ENCODE assay signal across 1 cellular context in the genomic region with DNA sequence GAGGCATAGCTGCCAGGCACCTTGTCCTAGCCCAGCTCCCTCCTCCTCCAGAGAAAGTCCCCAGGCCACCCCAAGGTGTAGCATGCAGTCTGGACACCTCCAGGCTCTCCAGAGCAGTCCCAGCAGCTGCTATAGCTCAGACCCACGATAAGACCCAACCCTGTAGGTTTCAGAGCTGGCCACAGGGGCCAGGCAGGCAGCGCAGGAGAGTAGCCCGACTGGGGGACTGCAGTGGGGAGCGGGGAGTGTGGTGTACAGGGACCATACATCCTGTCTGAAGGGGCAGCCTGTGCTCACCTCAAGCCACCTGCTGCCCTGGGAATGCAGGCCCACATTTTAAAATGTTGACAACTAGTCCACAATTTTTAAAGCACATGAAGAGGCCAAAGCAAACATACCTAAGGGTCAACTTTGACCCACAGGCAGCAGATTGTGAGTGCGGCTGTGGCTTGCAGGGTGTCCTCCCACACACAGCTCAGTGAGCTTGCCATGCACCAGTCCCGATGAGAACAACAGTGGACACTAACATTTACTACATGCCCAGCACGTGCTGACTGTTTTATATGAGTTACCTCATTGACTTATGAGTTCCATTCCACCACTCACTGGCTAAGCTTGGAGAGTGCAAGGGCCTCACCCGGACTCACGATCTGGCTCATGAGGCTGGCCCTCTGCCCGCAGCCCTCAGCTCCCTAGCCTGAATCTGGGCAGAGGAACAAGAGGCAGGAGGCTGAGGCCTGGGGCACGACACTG.
TF ChIP-seq lines count a peak whose summit lies in the region.

No MANE protein-coding gene starts in this region.

TF ChIP-seq in HepG2, 621 proteins besides CTCF, POLR2A, EP300 and RAD21 (continued from another document and continues in another):
- TF ChIP-seq, protein P1, sequence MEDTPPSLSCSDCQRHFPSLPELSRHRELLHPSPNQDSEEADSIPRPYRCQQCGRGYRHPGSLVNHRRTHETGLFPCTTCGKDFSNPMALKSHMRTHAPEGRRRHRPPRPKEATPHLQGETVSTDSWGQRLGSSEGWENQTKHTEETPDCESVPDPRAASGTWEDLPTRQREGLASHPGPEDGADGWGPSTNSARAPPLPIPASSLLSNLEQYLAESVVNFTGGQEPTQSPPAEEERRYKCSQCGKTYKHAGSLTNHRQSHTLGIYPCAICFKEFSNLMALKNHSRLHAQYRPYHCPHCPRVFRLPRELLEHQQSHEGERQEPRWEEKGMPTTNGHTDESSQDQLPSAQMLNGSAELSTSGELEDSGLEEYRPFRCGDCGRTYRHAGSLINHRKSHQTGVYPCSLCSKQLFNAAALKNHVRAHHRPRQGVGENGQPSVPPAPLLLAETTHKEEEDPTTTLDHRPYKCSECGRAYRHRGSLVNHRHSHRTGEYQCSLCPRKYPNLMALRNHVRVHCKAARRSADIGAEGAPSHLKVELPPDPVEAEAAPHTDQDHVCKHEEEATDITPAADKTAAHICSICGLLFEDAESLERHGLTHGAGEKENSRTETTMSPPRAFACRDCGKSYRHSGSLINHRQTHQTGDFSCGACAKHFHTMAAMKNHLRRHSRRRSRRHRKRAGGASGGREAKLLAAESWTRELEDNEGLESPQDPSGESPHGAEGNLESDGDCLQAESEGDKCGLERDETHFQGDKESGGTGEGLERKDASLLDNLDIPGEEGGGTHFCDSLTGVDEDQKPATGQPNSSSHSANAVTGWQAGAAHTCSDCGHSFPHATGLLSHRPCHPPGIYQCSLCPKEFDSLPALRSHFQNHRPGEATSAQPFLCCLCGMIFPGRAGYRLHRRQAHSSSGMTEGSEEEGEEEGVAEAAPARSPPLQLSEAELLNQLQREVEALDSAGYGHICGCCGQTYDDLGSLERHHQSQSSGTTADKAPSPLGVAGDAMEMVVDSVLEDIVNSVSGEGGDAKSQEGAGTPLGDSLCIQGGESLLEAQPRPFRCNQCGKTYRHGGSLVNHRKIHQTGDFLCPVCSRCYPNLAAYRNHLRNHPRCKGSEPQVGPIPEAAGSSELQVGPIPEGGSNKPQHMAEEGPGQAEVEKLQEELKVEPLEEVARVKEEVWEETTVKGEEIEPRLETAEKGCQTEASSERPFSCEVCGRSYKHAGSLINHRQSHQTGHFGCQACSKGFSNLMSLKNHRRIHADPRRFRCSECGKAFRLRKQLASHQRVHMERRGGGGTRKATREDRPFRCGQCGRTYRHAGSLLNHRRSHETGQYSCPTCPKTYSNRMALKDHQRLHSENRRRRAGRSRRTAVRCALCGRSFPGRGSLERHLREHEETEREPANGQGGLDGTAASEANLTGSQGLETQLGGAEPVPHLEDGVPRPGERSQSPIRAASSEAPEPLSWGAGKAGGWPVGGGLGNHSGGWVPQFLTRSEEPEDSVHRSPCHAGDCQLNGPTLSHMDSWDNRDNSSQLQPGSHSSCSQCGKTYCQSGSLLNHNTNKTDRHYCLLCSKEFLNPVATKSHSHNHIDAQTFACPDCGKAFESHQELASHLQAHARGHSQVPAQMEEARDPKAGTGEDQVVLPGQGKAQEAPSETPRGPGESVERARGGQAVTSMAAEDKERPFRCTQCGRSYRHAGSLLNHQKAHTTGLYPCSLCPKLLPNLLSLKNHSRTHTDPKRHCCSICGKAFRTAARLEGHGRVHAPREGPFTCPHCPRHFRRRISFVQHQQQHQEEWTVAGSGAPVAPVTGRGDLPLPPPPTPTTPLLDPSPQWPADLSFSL (CRISPR knock-in tag; IDR thresholded peaks at IDR 0.05): peak; percentile 71
- TF ChIP-seq ZNF207 (IDR thresholded peaks at IDR 0.05; ENCODE audit: borderline replicate concordance) (no peak), REL (CRISPR knock-in tag; conservative IDR thresholded peaks at IDR 0.05) (no peak), ZNF749 (CRISPR knock-in tag; IDR thresholded peaks at IDR 0.05; ENCODE audit: borderline replicate concordance) (no peak), ONECUT2 (CRISPR knock-in tag; IDR thresholded peaks at IDR 0.05) (0 out of 2 replicates have a peak, but pooled peaks have one; percentile 12), ZSCAN22 (CRISPR knock-in tag; IDR thresholded peaks at IDR 0.05) (no peak), SRF (IDR thresholded peaks at IDR 0.05; ENCODE audit: low read depth, low read length) (no peak), ZNF562 (CRISPR knock-in tag; IDR thresholded peaks at IDR 0.05; ENCODE audit: borderline replicate concordance) (no peak), FOXJ3 (CRISPR knock-in tag; IDR thresholded peaks at IDR 0.05; ENCODE audit: borderline replicate concordance) (no peak), RFXAP (CRISPR knock-in tag; IDR thresholded peaks at IDR 0.05; ENCODE audit: borderline replicate concordance) (0 out of 2 replicates have a peak, but pooled peaks have one; percentile 18), ZNF17 (CRISPR knock-in tag; IDR thresholded peaks at IDR 0.05) (no peak), ZNF501 (CRISPR knock-in tag; IDR thresholded peaks at IDR 0.05) (no peak), GATA4 (IDR thresholded peaks at IDR 0.05; ENCODE audit: borderline replicate concordance, low read depth) (no peak), EHMT2 (IDR thresholded peaks at IDR 0.05; ENCODE audit: borderline replicate concordance, low read depth, low read length) (no peak), RCOR2 (CRISPR knock-in tag; IDR thresholded peaks at IDR 0.05) (no peak), TAF15 (IDR thresholded peaks at IDR 0.05; ENCODE audit: low read depth, low read length, poor library complexity, severe bottlenecking) (no peak), NFRKB (IDR thresholded peaks at IDR 0.05) (no peak), ZNF746 (CRISPR knock-in tag; IDR thresholded peaks at IDR 0.05) (no peak; the same call in 1 of the 2 replicates), RXRB (CRISPR knock-in tag; IDR thresholded peaks at IDR 0.05; ENCODE audit: borderline replicate concordance) (peak; percentile 91), TOPORS (CRISPR knock-in tag; IDR thresholded peaks at IDR 0.05) (no peak), ATF1 (CRISPR knock-in tag; IDR thresholded peaks at IDR 0.05) (no peak), ZNF292 (CRISPR knock-in tag; IDR thresholded peaks at IDR 0.05; ENCODE audit: borderline replicate concordance, low read depth) (peak; percentile 47; the same call in 1 of the 2 replicates), SP140L (CRISPR knock-in tag; IDR thresholded peaks at IDR 0.05; ENCODE audit: borderline replicate concordance) (no peak), SP4 (CRISPR knock-in tag; IDR thresholded peaks at IDR 0.05) (no peak), MLLT10 (CRISPR knock-in tag; IDR thresholded peaks at IDR 0.05) (no peak)
- TF ChIP-seq, protein P2, sequence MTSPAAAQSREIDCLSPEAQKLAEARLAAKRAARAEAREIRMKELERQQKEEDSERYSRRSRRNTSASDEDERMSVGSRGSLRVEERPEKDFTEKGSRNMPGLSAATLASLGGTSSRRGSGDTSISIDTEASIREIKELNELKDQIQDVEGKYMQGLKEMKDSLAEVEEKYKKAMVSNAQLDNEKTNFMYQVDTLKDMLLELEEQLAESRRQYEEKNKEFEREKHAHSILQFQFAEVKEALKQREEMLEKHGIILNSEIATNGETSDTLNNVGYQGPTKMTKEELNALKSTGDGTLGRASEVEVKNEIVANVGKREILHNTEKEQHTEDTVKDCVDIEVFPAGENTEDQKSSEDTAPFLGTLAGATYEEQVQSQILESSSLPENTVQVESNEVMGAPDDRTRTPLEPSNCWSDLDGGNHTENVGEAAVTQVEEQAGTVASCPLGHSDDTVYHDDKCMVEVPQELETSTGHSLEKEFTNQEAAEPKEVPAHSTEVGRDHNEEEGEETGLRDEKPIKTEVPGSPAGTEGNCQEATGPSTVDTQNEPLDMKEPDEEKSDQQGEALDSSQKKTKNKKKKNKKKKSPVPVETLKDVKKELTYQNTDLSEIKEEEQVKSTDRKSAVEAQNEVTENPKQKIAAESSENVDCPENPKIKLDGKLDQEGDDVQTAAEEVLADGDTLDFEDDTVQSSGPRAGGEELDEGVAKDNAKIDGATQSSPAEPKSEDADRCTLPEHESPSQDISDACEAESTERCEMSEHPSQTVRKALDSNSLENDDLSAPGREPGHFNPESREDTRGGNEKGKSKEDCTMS (CRISPR knock-in tag; conservative IDR thresholded peaks at IDR 0.05): no peak
- TF ChIP-seq, protein P3, sequence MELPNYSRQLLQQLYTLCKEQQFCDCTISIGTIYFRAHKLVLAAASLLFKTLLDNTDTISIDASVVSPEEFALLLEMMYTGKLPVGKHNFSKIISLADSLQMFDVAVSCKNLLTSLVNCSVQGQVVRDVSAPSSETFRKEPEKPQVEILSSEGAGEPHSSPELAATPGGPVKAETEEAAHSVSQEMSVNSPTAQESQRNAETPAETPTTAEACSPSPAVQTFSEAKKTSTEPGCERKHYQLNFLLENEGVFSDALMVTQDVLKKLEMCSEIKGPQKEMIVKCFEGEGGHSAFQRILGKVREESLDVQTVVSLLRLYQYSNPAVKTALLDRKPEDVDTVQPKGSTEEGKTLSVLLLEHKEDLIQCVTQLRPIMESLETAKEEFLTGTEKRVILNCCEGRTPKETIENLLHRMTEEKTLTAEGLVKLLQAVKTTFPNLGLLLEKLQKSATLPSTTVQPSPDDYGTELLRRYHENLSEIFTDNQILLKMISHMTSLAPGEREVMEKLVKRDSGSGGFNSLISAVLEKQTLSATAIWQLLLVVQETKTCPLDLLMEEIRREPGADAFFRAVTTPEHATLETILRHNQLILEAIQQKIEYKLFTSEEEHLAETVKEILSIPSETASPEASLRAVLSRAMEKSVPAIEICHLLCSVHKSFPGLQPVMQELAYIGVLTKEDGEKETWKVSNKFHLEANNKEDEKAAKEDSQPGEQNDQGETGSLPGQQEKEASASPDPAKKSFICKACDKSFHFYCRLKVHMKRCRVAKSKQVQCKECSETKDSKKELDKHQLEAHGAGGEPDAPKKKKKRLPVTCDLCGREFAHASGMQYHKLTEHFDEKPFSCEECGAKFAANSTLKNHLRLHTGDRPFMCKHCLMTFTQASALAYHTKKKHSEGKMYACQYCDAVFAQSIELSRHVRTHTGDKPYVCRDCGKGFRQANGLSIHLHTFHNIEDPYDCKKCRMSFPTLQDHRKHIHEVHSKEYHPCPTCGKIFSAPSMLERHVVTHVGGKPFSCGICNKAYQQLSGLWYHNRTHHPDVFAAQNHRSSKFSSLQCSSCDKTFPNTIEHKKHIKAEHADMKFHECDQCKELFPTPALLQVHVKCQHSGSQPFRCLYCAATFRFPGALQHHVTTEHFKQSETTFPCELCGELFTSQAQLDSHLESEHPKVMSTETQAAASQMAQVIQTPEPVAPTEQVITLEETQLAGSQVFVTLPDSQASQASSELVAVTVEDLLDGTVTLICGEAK (IDR thresholded peaks at IDR 0.05): no peak
- TF ChIP-seq, protein P3 (CRISPR knock-in tag; IDR thresholded peaks at IDR 0.05): no peak
- TF ChIP-seq, protein P4, sequence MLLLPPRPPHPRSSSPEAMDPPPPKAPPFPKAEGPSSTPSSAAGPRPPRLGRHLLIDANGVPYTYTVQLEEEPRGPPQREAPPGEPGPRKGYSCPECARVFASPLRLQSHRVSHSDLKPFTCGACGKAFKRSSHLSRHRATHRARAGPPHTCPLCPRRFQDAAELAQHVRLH (CRISPR knock-in tag; IDR thresholded peaks at IDR 0.05; ENCODE audit: borderline replicate concordance, low read depth): no peak; the same call in 1 of the 2 replicates
- TF ChIP-seq, protein P5, sequence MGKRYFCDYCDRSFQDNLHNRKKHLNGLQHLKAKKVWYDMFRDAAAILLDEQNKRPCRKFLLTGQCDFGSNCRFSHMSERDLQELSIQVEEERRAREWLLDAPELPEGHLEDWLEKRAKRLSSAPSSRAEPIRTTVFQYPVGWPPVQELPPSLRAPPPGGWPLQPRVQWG (CRISPR knock-in tag; IDR thresholded peaks at IDR 0.05; ENCODE audit: borderline replicate concordance, low read depth): no peak
- TF ChIP-seq, protein P6, sequence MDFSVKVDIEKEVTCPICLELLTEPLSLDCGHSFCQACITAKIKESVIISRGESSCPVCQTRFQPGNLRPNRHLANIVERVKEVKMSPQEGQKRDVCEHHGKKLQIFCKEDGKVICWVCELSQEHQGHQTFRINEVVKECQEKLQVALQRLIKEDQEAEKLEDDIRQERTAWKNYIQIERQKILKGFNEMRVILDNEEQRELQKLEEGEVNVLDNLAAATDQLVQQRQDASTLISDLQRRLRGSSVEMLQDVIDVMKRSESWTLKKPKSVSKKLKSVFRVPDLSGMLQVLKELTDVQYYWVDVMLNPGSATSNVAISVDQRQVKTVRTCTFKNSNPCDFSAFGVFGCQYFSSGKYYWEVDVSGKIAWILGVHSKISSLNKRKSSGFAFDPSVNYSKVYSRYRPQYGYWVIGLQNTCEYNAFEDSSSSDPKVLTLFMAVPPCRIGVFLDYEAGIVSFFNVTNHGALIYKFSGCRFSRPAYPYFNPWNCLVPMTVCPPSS (IDR thresholded peaks at IDR 0.05): no peak
- TF ChIP-seq, protein P7, sequence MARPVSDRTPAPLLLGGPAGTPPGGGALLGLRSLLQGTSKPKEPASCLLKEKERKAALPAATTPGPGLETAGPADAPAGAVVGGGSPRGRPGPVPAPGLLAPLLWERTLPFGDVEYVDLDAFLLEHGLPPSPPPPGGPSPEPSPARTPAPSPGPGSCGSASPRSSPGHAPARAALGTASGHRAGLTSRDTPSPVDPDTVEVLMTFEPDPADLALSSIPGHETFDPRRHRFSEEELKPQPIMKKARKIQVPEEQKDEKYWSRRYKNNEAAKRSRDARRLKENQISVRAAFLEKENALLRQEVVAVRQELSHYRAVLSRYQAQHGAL (CRISPR knock-in tag; IDR thresholded peaks at IDR 0.05; ENCODE audit: not compliant biosample characterization): no peak
- TF ChIP-seq, protein P8, sequence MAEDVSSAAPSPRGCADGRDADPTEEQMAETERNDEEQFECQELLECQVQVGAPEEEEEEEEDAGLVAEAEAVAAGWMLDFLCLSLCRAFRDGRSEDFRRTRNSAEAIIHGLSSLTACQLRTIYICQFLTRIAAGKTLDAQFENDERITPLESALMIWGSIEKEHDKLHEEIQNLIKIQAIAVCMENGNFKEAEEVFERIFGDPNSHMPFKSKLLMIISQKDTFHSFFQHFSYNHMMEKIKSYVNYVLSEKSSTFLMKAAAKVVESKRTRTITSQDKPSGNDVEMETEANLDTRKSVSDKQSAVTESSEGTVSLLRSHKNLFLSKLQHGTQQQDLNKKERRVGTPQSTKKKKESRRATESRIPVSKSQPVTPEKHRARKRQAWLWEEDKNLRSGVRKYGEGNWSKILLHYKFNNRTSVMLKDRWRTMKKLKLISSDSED (CRISPR knock-in tag; IDR thresholded peaks at IDR 0.05): no peak
